In genomic region chr17:8264320-8264719, GRCh38 we compare ENCODE assay signal across 34 cellular contexts. TPM values are rescaled to one million over a fixed set of nuclear protein-coding genes. Genes with fewer than 3 reads are reported as not detected.
"Had no signal": no experiment of that assay in that cellular context is flagged by ENCODE, and none has a peak within 500 bp of the region (broad histone marks: within the 10 kb centered on the region; RNA-seq: fewer than 3 reads in every experiment).

No MANE protein-coding gene starts in this region.

- ATAC-seq: activated CD8-positive, alpha-beta T cell treated with anti-CD3 and anti-CD28 coated beads for 36 hours; activated T-cell treated with anti-CD3 and anti-CD28 coated beads, Interleukin-2, amount 50 U/mL, for 4 hours; activated T-cell treated with anti-CD3 and anti-CD28 coated beads, Interleukin-2, amount 50 U/mL, for 72 hours; activated T-helper 17 cell treated with anti-CD3 and anti-CD28 coated beads, Interleukin-2, amount 50 U/mL, for 72 hours; body of pancreas had no signal

- H3K27ac ChIP-seq: adrenal gland, body of pancreas, brain microvascular endothelial cell, breast epithelium, VCaP had no signal

- H3K4me1 ChIP-seq: adrenal gland, body of pancreas, breast epithelium had no signal

- H3K4me3 ChIP-seq: adrenal gland, body of pancreas, breast epithelium had no signal

- H3K27me3 ChIP-seq: adrenal gland, body of pancreas, brain microvascular endothelial cell, breast epithelium had no signal

- H3K9me3 ChIP-seq: adrenal gland, body of pancreas, breast epithelium had no signal

- DNase-seq: activated B cell treated with CpG ODN at 0.5 μM for 24 hours; activated CD4-positive, alpha-beta memory T cell treated with anti-CD3 and anti-CD28 coated beads for 36 hours; activated CD4-positive, alpha-beta T cell treated with anti-CD3 and anti-CD28 coated beads for 4 hours; activated CD4-positive, alpha-beta T cell treated with anti-CD3 and anti-CD28 coated beads, Interleukin-2, amount 10 ng/mL, durations not matched to agents 24 days and 14 days; activated CD4-positive, alpha-beta T cell treated with anti-CD3 and anti-CD28 coated beads, Interleukin-2, amount 50 U/mL, for 1 hour; activated CD4-positive, alpha-beta T cell treated with anti-CD3 and anti-CD28 coated beads, Interleukin-2, amount 50 U/mL, for 4 hours; activated CD4-positive, CD25-positive, alpha-beta regulatory T cell treated with anti-CD3 and anti-CD28 coated beads, Interleukin-2, amount 50 U/mL, for 72 hours; activated CD8-positive, alpha-beta memory T cell treated with anti-CD3 and anti-CD28 coated beads, Interleukin-2, amount 50 U/mL, for 4 hours; activated CD8-positive, alpha-beta T cell treated with anti-CD3 and anti-CD28 coated beads for 36 hours; activated effector memory CD4-positive, alpha-beta T cell treated with anti-CD3 and anti-CD28 coated beads, Interleukin-2, amount 50 U/mL, for 16 hours; activated gamma-delta T cell treated with Interleukin-2 at 50 U/mL for 16 hours; activated naive CD4-positive, alpha-beta T cell; activated naive CD4-positive, alpha-beta T cell treated with anti-CD3 and anti-CD28 coated beads for 36 hours; activated naive CD4-positive, alpha-beta T cell treated with anti-CD3 and anti-CD28 coated beads, Interleukin-2, amount 50 U/mL, for 16 hours; activated naive CD8-positive, alpha-beta T cell treated with anti-CD3 and anti-CD28 coated beads for 36 hours; activated T-cell treated with anti-CD3 and anti-CD28 coated beads for 4 hours; activated T-cell treated with anti-CD3 and anti-CD28 coated beads, Interleukin-2, amount 50 U/mL, for 1 hour; activated T-cell treated with anti-CD3 and anti-CD28 coated beads, Interleukin-2, amount 50 U/mL, for 4 hours; activated T-cell treated with anti-CD3 and anti-CD28 coated beads, Interleukin-2, amount 50 U/mL, for 72 hours; adrenal gland; amniotic stem cell; aorta; body of pancreas; brain microvascular endothelial cell; central memory CD4-positive, alpha-beta T cell; T-helper 1 cell; T-helper 2 cell; T-helper 9 cell had no signal

RNA-seq across cellular contexts. Expression of gene ARHGEF15, which starts 45.7 kb away (rescaled TPM):
- total RNA-seq: activated B cell treated with CpG ODN at 0.5 μM for 24 hours; activated CD4-positive, alpha-beta memory T cell treated with anti-CD3 and anti-CD28 coated beads for 36 hours; activated CD4-positive, alpha-beta T cell treated with anti-CD3 and anti-CD28 coated beads, Interleukin-2, amount 10 ng/mL, durations not matched to agents 24 days and 14 days; activated CD8-positive, alpha-beta memory T cell treated with anti-CD3 and anti-CD28 coated beads for 36 hours; activated CD8-positive, alpha-beta T cell treated with anti-CD3 and anti-CD28 coated beads for 36 hours; activated naive CD4-positive, alpha-beta T cell treated with anti-CD3 and anti-CD28 coated beads for 36 hours; activated naive CD4-positive, alpha-beta T cell treated with anti-CD3 and anti-CD28 coated beads, Interleukin-2, amount 50 U/mL, for 72 hours; activated naive CD8-positive, alpha-beta T cell treated with anti-CD3 and anti-CD28 coated beads for 36 hours; activated T-cell treated with anti-CD3 and anti-CD28 coated beads, Interleukin-2, amount 50 U/mL, for 4 hours; activated T-cell treated with anti-CD3 and anti-CD28 coated beads, Interleukin-2, amount 50 U/mL, for 72 hours; activated T-helper 1 cell treated with anti-CD3 and anti-CD28 coated beads, Interleukin-12 subunit alpha, Interleukin-12 subunit beta, Interleukin-2, Interleukin-4 antibody, amounts not matched to agents 30 ng/mL and 10 ng/mL and 1 ng/mL, durations not matched to agents 14 hours and 24 hours and 36 hours; activated T-helper 17 cell treated with anti-CD3 and anti-CD28 coated beads, Interleukin-2, amount 50 U/mL, for 72 hours had no signal
